ENCODE assay signal across 8 cellular contexts in genomic region chr16:23147666-23148065, GRCh38. TPM values are rescaled to one million over a fixed set of nuclear protein-coding genes. Genes with fewer than 3 reads are reported as not detected.
DNase-seq lines count a peak whose midpoint lies in the region; ATAC-seq and TF ChIP-seq lines count a peak whose summit lies in the region.

No MANE protein-coding gene starts in this region.

- H4K20me1 ChIP-seq in OCI-LY1 (ENCODE audit: insufficient read depth, low read length), result no peaks in the 10 kb centered on the region

- H3K9ac ChIP-seq in OCI-LY1 (ENCODE audit: low read length), result peak overlapping the region; percentile 62
- no peak overlapping the region for H3K9ac ChIP-seq in endocrine pancreas (ENCODE audit: control insufficient read depth, insufficient read depth, low read length)

- intact Hi-C loops in Calu3 (cut with micrococcal nuclease; ENCODE audit: unreplicated experiment), result loop anchor here (10.0 kb wide), 1 partner anchor 63 kb away; no protein-coding TSS in a partner anchor

- no peaks in the 10 kb centered on the region for H3F3A ChIP-seq in OCI-LY1 (ENCODE audit: insufficient read depth, low read length)

- H3K27ac Mint-ChIP-seq in Calu3 (ENCODE audit: unreplicated experiment) (peak overlapping the region; percentile 96), nephron progenitor cell (no peak overlapping the region)

- H3K36me3 ChIP-seq in OCI-LY1 (ENCODE audit: insufficient read depth, low read length) (no peaks in the 10 kb centered on the region), endocrine pancreas (ENCODE audit: control insufficient read depth, insufficient read depth, low read length) (no peaks in the 10 kb centered on the region)

- TF ChIP-seq CTCF in Calu3 (IDR thresholded peaks at IDR 0.05; ENCODE audit: unreplicated experiment) (no peak), OCI-LY1 (IDR thresholded peaks at IDR 0.05; ENCODE audit: low read length) (no peak), nephron progenitor cell (IDR thresholded peaks at IDR 0.05) (no peak)

- H3K4me1 ChIP-seq in OCI-LY1 (ENCODE audit: insufficient read depth, low read length, severe bottlenecking) (peaks cover 17% of the 10 kb centered on the region), endocrine pancreas (ENCODE audit: control insufficient read depth, insufficient read depth, low read length) (no peaks in the 10 kb centered on the region)

- H3K27me3 ChIP-seq in OCI-LY1 (ENCODE audit: insufficient read depth, low read length), result no peaks in the 10 kb centered on the region
- no peaks in the 10 kb centered on the region for H3K27me3 ChIP-seq in endocrine pancreas (ENCODE audit: control insufficient read depth, insufficient read depth, low read length)

- peaks cover 22% of the 10 kb centered on the region for H3K27me3 Mint-ChIP-seq in Calu3 (ENCODE audit: unreplicated experiment)
- H3K27me3 Mint-ChIP-seq in nephron progenitor cell (ENCODE audit: low read depth, poor library complexity), result peaks cover 22% of the 10 kb centered on the region

- H2AFZ ChIP-seq in OCI-LY1 (ENCODE audit: low read length), result no peak overlapping the region

- H3K9me3 Mint-ChIP-seq in Calu3 (ENCODE audit: low read depth, unreplicated experiment) (no peaks in the 10 kb centered on the region), nephron progenitor cell (no peaks in the 10 kb centered on the region)

- H3K27ac ChIP-seq in OCI-LY1 (ENCODE audit: low read depth, low read length, poor library complexity, severe bottlenecking), result no peak overlapping the region

- CTCF ChIA-PET in Calu3 (lab: Charles Lee), result interaction anchor here (1.1 kb wide), 1 partner anchor 125 kb away, joined by 3 read pairs; no protein-coding TSS in a partner anchor

- H3K9me2 ChIP-seq in OCI-LY1 (ENCODE audit: low read depth, low read length), result no peaks in the 10 kb centered on the region

- peaks cover 6% of the 10 kb centered on the region; the same call in 1 of the 2 replicates for H3K79me2 ChIP-seq in OCI-LY1 (ENCODE audit: insufficient read depth, low read length)

- peak overlapping the region; percentile 95 for H3K4me3 Mint-ChIP-seq in Calu3 (ENCODE audit: low read depth, unreplicated experiment)
- peak overlapping the region; percentile 95 for H3K4me3 Mint-ChIP-seq in nephron progenitor cell

- H3K4me3 ChIP-seq in OCI-LY1 (ENCODE audit: low read depth, low read length, poor library complexity, severe bottlenecking) (peak overlapping the region; percentile 64), endocrine pancreas (ENCODE audit: control insufficient read depth, insufficient read depth, low read length) (peak overlapping the region; percentile 48)

- DNase-seq in Calu3 (no peak), nephron progenitor cell (no peak), ureter (ENCODE audit: low spot score) (no peak), SKM-1 treated with dmso at 0.1 percent for 144 hours (lab: John Stamatoyannopoulos, UW; ENCODE audit: unreplicated experiment) (no peak)
- no peak for DNase-seq in stimulated activated CD4-positive, alpha-beta T cell treated with anti-CD3 and anti-CD28 coated beads, Interleukin-2, amount 100 ng/mL, for 48 hours

- H3K36me3 Mint-ChIP-seq in Calu3 (ENCODE audit: insufficient read depth, unreplicated experiment) (peaks cover 39% of the 10 kb centered on the region), nephron progenitor cell (ENCODE audit: low read depth) (no peaks in the 10 kb centered on the region)

- H3K4me1 Mint-ChIP-seq in Calu3 (ENCODE audit: low read depth, unreplicated experiment) (peaks cover 32% of the 10 kb centered on the region), nephron progenitor cell (peaks cover 44% of the 10 kb centered on the region)

- H3K4me2 ChIP-seq in OCI-LY1 (ENCODE audit: low read length), result peak overlapping the region; percentile 84

- TSS peak; percentile 38 for BruUV-seq in Calu3 (replicated peaks; lab: Mats Ljungman, UMichigan)

- no peaks in the 10 kb centered on the region for H3K9me3 ChIP-seq in OCI-LY1 (ENCODE audit: low read length)
- no peaks in the 10 kb centered on the region for H3K9me3 ChIP-seq in endocrine pancreas (ENCODE audit: control insufficient read depth, low read length)

- ATAC-seq in GM21717 (IDR thresholded peaks at IDR 0.05; ENCODE audit: unreplicated experiment), result no peak

RNA-seq across cellular contexts. Expression of gene USP31, which starts 1.6 kb away (rescaled TPM):
- total RNA-seq in Calu3 (2022) (19.4 and 23.6 TPM in 2 replicates), ureter (58.2 TPM)

RNA-seq across cellular contexts. Expression of gene SCNN1G, which starts 34.9 kb away (rescaled TPM):
- not detected in 2 replicates for total RNA-seq in Calu3 (2022)
- total RNA-seq in ureter, result 18.9 TPM

Comparison
In these comparisons a context has a peak if more than half of its experiments do, and no peak if none do; other contexts are left out.
1. RNA of gene SCNN1G, which starts 34.9 kb away (total RNA-seq): 18.9 TPM in ureter (single experiment); not detected in Calu3; every median in the first group is over 10 times any median in the second.